In the genomic region with DNA sequence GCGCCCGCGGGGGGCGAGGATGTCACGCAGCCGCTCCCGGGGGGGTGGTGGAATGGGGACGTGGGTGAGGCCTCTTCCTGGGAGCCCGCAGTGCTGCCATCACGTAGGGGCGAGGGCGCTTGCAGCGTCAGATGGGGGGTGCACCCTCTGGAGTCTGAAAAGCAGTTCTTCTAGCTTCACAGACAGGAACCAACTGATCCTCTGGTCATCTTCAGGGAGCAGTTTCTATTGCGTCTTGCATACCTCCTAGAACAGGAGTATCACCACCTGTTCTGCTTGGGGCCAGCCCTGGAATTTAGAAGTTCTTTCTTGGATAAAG, we compare ENCODE assay signal across 37 cellular contexts. TPM values are rescaled to one million over a fixed set of nuclear protein-coding genes. Genes with fewer than 3 reads are reported as not detected.
"Had no signal": no experiment of that assay in that cellular context is flagged by ENCODE, and none has a peak within 500 bp of the region (broad histone marks: within the 10 kb centered on the region; RNA-seq: fewer than 3 reads in every experiment).

No MANE protein-coding gene starts in this region.

- H3K79me2 ChIP-seq: hepatocyte, parathyroid adenoma had no signal

- H3K9me3 Mint-ChIP-seq: dendritic cell treated with granulocyte-macrophage colony-stimulating factor and Interleukin-4, amounts not matched to agents 40 ng/mL and 50 ng/mL, for 4 days; mesothelial cell of epicardium; natural killer cell treated with Interleukin-12 subunit alpha and Interleukin-12 subunit beta and Interleukin-15 and Interleukin-18, amount 100 ng/mL, for 72 hours; neural crest cell had no signal

- H3K27ac ChIP-seq: colonic mucosa, esophagus muscularis mucosa, foreskin keratinocyte, gastroesophageal sphincter, heart left ventricle, hepatocyte, left lung, parathyroid adenoma, testis, tibial artery, upper lobe of left lung had no signal

- H3K4me1 ChIP-seq: colonic mucosa, esophagus muscularis mucosa, foreskin keratinocyte, gastroesophageal sphincter, heart left ventricle, left lung, parathyroid adenoma, testis, upper lobe of left lung had no signal

- H2AFZ ChIP-seq: hepatocyte, parathyroid adenoma had no signal

- FAIRE-seq: endothelial cell of umbilical vein, islet of Langerhans, urothelium cell line had no signal

- H3K4me1 Mint-ChIP-seq: mesothelial cell of epicardium, naive B cell had no signal

- H3K9me3 ChIP-seq: colonic mucosa, esophagus muscularis mucosa, gastroesophageal sphincter, heart left ventricle, left lung, mucosa of descending colon, testis, tibial artery, upper lobe of left lung had no signal

- H3K27ac Mint-ChIP-seq: dendritic cell treated with granulocyte-macrophage colony-stimulating factor and Interleukin-4, amounts not matched to agents 40 ng/mL and 50 ng/mL, for 4 days; mesothelial cell of epicardium; naive B cell; natural killer cell treated with Interleukin-12 subunit alpha and Interleukin-12 subunit beta and Interleukin-15 and Interleukin-18, amount 100 ng/mL, for 72 hours; progenitor cell of endocrine pancreas had no signal

- H3K4me2 ChIP-seq: hepatocyte, smooth muscle cell had no signal

- H3K9ac ChIP-seq: parathyroid adenoma had no signal

- H3K4me3 Mint-ChIP-seq: dendritic cell treated with granulocyte-macrophage colony-stimulating factor and Interleukin-4, amounts not matched to agents 40 ng/mL and 50 ng/mL, for 4 days; mesothelial cell of epicardium; naive B cell; natural killer cell treated with Interleukin-12 subunit alpha and Interleukin-12 subunit beta and Interleukin-15 and Interleukin-18, amount 100 ng/mL, for 72 hours; neural crest cell had no signal

- H3K36me3 ChIP-seq: colonic mucosa, esophagus muscularis mucosa, gastroesophageal sphincter, heart left ventricle, left lung, tibial artery, upper lobe of left lung had no signal

- H3K4me3 ChIP-seq: colonic mucosa, esophagus muscularis mucosa, gastroesophageal sphincter, heart left ventricle, hepatocyte, left lung, mucosa of descending colon, smooth muscle cell, tibial artery, upper lobe of left lung had no signal

- H3K36me3 Mint-ChIP-seq: mesothelial cell of epicardium; naive B cell; natural killer cell treated with Interleukin-12 subunit alpha and Interleukin-12 subunit beta and Interleukin-15 and Interleukin-18, amount 100 ng/mL, for 72 hours had no signal

- DNase-seq: colonic mucosa; effector CD8-positive, alpha-beta T cell; foreskin keratinocyte; heart left ventricle; left cardiac atrium; mesenchymal stem cell; mucosa of descending colon; naive B cell; stimulated activated CD4-positive, alpha-beta T cell treated with anti-CD3 and anti-CD28 coated beads, Interleukin-12 subunit alpha, Interleukin-12 subunit beta, amount 100 ng/mL, for 4 hours; stimulated activated CD4-positive, alpha-beta T cell treated with anti-CD3 and anti-CD28 coated beads, Interleukin-1b, Interleukin-23, amount 100 ng/mL, for 48 hours; stimulated activated CD4-positive, alpha-beta T cell treated with anti-CD3 and anti-CD28 coated beads, Interleukin-4, amount 100 ng/mL, for 1 hour; stimulated activated CD8-positive, alpha-beta memory T cell treated with anti-CD3 and anti-CD28 coated beads, Interleukin-4, amount 100 ng/mL, for 48 hours; stimulated activated naive CD4-positive, alpha-beta T cell; substantia nigra; testis; tibial artery had no signal

- ATAC-seq: foreskin keratinocyte, gastroesophageal sphincter, left cardiac atrium, left lung, mucosa of descending colon, sciatic nerve had no signal

- H3K27me3 ChIP-seq: colonic mucosa, foreskin keratinocyte, hepatocyte, testis, upper lobe of left lung had no signal

RNA-seq across cellular contexts. Expression of a gene that starts 36.9 kb away (rescaled TPM):
- total RNA-seq: endothelial cell of umbilical vein; epithelial cell of proximal tubule; fibroblast of lung; foreskin keratinocyte; kidney epithelial cell; lung microvascular endothelial cell; natural killer cell treated with Interleukin-12 subunit alpha and Interleukin-12 subunit beta and Interleukin-15 and Interleukin-18, amount 100 ng/mL, for 72 hours; osteoblast; smooth muscle cell had no signal
- polyA plus RNA-seq: endothelial cell of umbilical vein, fibroblast of lung, foreskin keratinocyte, smooth muscle cell had no signal
